23 cellular contexts compared by ENCODE assay signal in genomic region chr3:103195201-103195600, GRCh38.
DNase-seq lines count a peak whose midpoint lies in the region; ATAC-seq and TF ChIP-seq lines count a peak whose summit lies in the region.
"Had no signal": no experiment of that assay in that cellular context is flagged by ENCODE, and none has a peak within 500 bp of the region (broad histone marks: within the 10 kb centered on the region; RNA-seq: fewer than 3 reads in every experiment).

No MANE protein-coding gene starts in this region.

- TF ChIP-seq CTCF in AG10803 (conservative IDR thresholded peaks at IDR 0.05; ENCODE audit: low read length) (no peak), hepatocyte (IDR thresholded peaks at IDR 0.05; ENCODE audit: poor library complexity) (no peak), RWPE1 (conservative IDR thresholded peaks at IDR 0.05; ENCODE audit: low read depth) (no peak)

- no peaks in the 10 kb centered on the region for H3K79me2 ChIP-seq in hepatocyte

- DNase-seq in AG10803 (ENCODE audit: low read depth) (peak; percentile 1), OCI-M1 (lab: John Stamatoyannopoulos, UW) (peak; percentile 14), astrocyte of the hippocampus (ENCODE audit: low read depth, low spot score) (peak; percentile 9), hepatocyte (ENCODE audit: low spot score) (peak; percentile 18), RWPE1 (ENCODE audit: low spot score) (no peak), T-helper 1 cell (no peak)
- DNase-seq: activated B cell treated with CpG ODN at 0.5 μM for 24 hours; activated CD4-positive, alpha-beta memory T cell treated with anti-CD3 and anti-CD28 coated beads for 36 hours; activated effector memory CD4-positive, alpha-beta T cell treated with anti-CD3 and anti-CD28 coated beads, Interleukin-2, amount 50 U/mL, for 16 hours; activated naive CD8-positive, alpha-beta T cell treated with anti-CD3 and anti-CD28 coated beads, Interleukin-2, amount 50 U/mL, for 24 hours; CD4-positive, alpha-beta T cell; dorsolateral prefrontal cortex; NCI-H1930; NCI-H2227 treated with DMSO at 0.1 percent for 48 hours; NCI-H82; PC-9; stimulated activated CD4-positive, alpha-beta T cell treated with anti-CD3 and anti-CD28 coated beads, Interleukin-1b, Interleukin-23, amount 100 ng/mL, for 48 hours had no signal

- H2AFZ ChIP-seq in hepatocyte: no peak overlapping the region
- H2AFZ ChIP-seq: PC-9 had no signal

- H3K27ac ChIP-seq in hepatocyte: no peak overlapping the region
- no peak overlapping the region for H3K27ac ChIP-seq in RWPE1
- H3K27ac ChIP-seq: dorsolateral prefrontal cortex, epithelial cell of prostate, KMS-11, PC-9 had no signal

- H3K4me1 ChIP-seq in hepatocyte (ENCODE audit: insufficient read depth): no peaks in the 10 kb centered on the region
- H3K4me1 ChIP-seq: HAP-1 had no signal

- ATAC-seq in HG03045 (IDR thresholded peaks at IDR 0.05; ENCODE audit: unreplicated experiment): no peak
- no peak for ATAC-seq in HG03159 (IDR thresholded peaks at IDR 0.05; ENCODE audit: unreplicated experiment)
- ATAC-seq: activated naive CD8-positive, alpha-beta T cell treated with anti-CD3 and anti-CD28 coated beads, Interleukin-2, amount 50 U/mL, for 24 hours; stimulated activated effector memory CD8-positive, alpha-beta T cell treated with anti-CD3 and anti-CD28 coated beads, Interleukin-12 subunit alpha, Interleukin-12 subunit beta, amount 100 ng/mL, for 72 hours had no signal

- H3K4me2 ChIP-seq in hepatocyte: no peak overlapping the region
- H3K4me2 ChIP-seq: KMS-11, PC-9 had no signal

- no peaks in the 10 kb centered on the region for H3K9me2 ChIP-seq in hepatocyte (replicated peaks; ENCODE audit: insufficient read depth)

- H3K36me3 ChIP-seq in hepatocyte (replicated peaks; ENCODE audit: insufficient read depth, low read depth): no peaks in the 10 kb centered on the region
- H3K36me3 ChIP-seq: HAP-1 had no signal

- WGBS in hepatocyte (ENCODE audit: low lambda C conversion rate, missing lambda C conversion rate): 50% methylated on average over 4 of the region's 4 CpGs

- H3K4me3 ChIP-seq in AG10803 (ENCODE audit: low read length): no peak overlapping the region
- no peak overlapping the region for H3K4me3 ChIP-seq in hepatocyte
- H3K4me3 ChIP-seq: dorsolateral prefrontal cortex, HAP-1, PC-9 had no signal

- CTCF ChIA-PET in RWPE1 (lab: Yijun Ruan, JAX): no interaction called here

- H4K20me1 ChIP-seq in hepatocyte (ENCODE audit: insufficient read depth, poor library complexity, severe bottlenecking): no peaks in the 10 kb centered on the region

- no peaks in the 10 kb centered on the region for H3K27me3 ChIP-seq in hepatocyte
- H3K27me3 ChIP-seq: dorsolateral prefrontal cortex had no signal

- H3K9me3 ChIP-seq in hepatocyte (ENCODE audit: low read depth): no peaks in the 10 kb centered on the region
- H3K9me3 ChIP-seq: HAP-1 had no signal

- POLR2A ChIA-PET in RWPE1 (lab: Yijun Ruan, JAX; ENCODE audit: low non-redundant PET): no interaction called here

Comparison
In these comparisons a context has a peak if more than half of its experiments do, and no peak if none do; other contexts are left out.
1. DNase-seq: peak in AG10803 (single experiment), OCI-M1 (single experiment), astrocyte of the hippocampus (single experiment) and hepatocyte (single experiment); none in RWPE1 (single experiment) and T-helper 1 cell (0 of 5).